14 cellular contexts compared by ENCODE assay signal in the genomic region with DNA sequence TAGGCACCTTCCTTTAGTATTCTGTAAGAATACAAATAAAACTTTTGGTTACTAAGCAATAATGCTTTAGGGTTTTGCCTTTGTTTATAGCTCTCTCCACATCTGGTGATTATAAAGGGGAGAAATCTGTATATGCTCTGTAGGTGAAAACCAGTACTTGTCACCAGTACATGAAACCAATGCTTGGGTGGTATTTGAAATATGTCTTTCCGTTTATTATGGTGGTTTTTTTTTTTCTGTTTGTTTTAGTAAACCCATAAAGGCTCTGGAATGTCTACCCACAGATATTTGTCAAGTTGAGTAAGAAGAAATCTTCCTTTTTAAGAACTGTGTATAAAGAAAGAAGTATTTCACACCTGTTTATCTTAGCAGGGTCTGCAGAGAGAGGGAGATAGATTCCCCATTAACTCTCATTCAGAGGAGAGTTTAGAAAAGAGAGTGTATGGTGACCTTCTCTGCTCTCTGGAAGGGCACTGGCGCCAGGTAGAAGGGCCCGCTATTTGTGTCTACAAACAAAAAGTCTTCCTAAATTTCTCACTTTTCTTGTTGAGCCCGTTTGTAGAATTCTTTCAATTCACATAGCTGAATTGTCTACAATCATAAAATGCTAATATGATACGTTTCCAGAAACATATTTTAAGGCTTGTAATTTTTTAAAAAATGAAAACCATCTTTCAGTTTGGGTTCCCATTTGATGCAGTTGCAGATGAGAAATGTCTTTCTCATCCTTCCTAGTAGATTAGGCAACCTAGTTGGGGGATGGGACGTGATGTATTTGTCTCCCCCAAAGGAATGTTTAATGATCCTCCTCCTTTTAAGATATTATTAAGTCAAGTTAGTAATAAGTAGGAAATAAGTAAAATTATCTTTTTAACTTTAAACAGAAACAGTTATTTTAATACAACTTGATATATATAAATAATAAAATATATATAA. TPM values are rescaled to one million over a fixed set of nuclear protein-coding genes. Genes with fewer than 3 reads are reported as not detected.
DNase-seq lines count a peak whose midpoint lies in the region; ATAC-seq, FAIRE-seq and TF ChIP-seq lines count a peak whose summit lies in the region.
"Had no signal": no experiment of that assay in that cellular context is flagged by ENCODE, and none has a peak within 500 bp of the region (broad histone marks: within the 10 kb centered on the region; RNA-seq: fewer than 3 reads in every experiment).

No MANE protein-coding gene starts in this region.

- no peak overlapping the region for H3K18ac ChIP-seq in H9 (ENCODE audit: insufficient read length, low read depth, low read length)

- H2BK12ac ChIP-seq in H9 (ENCODE audit: insufficient read length, low read depth, low read length): no peak overlapping the region

- H3K23me2 ChIP-seq in H9 (ENCODE audit: insufficient read length, low read depth, low read length, poor library complexity, severe bottlenecking): no peaks in the 10 kb centered on the region

- no peak overlapping the region for H3K4me3 Mint-ChIP-seq in H9

- H2BK20ac ChIP-seq in H9 (ENCODE audit: low read depth, low read length, poor library complexity, severe bottlenecking): no peak overlapping the region

- WGBS in HepG2 (ENCODE audit: low lambda C conversion rate): 84% methylated on average over 6 of the region's 6 CpGs
- WGBS in right lobe of liver (ENCODE audit: insufficient coverage, low coverage, low lambda C conversion rate, missing lambda C conversion rate): 79% methylated on average over 6 of the region's 6 CpGs
- WGBS in H9 (ENCODE audit: extremely low coverage, insufficient read length, low lambda C conversion rate): no CpG with 5 or more reads among the region's 6 CpGs

- no peak for TF ChIP-seq RAD21 in HepG2 (CRISPR knock-in tag; IDR thresholded peaks at IDR 0.05)

- H4K5ac ChIP-seq in H9 (ENCODE audit: insufficient read length, low read depth, low read length): no peak overlapping the region

- H3T11ph ChIP-seq in H9 (ENCODE audit: low read length): no peak overlapping the region

- in situ Hi-C loops in HepG2 (cut with HindIII; ENCODE audit: extremely low pct_ligation_motif_present, low pct_unique_long_range_greater_than_20kb): no loop called here

- no peak for ATAC-seq in HepG2
- ATAC-seq in right lobe of liver: no peak
- ATAC-seq in left colon: peak; percentile 28
- ATAC-seq in HG02884 (IDR thresholded peaks at IDR 0.05; ENCODE audit: unreplicated experiment): no peak
- ATAC-seq: GM12878 had no signal

- BruUV-seq in HepG2 (replicated peaks; lab: Mats Ljungman, UMichigan): no TSS peak

- TF ChIP-seq EP300 in HepG2 (IDR thresholded peaks at IDR 0.05; ENCODE audit: low read depth in 2 of 2, low read length in 2 of 2) (no peak), HepG2 (CRISPR knock-in tag; IDR thresholded peaks at IDR 0.05; ENCODE audit: borderline replicate concordance) (no peak)

- H3K4me3 ChIP-seq in HepG2 (replicated peaks in 1 of 3; ENCODE audit: insufficient read depth in 1 of 3, low read depth in 2 of 3, low read length in 3 of 3): no peak overlapping the region
- no peak overlapping the region for H3K4me3 ChIP-seq in right lobe of liver
- no peak overlapping the region for H3K4me3 ChIP-seq in ascending aorta
- no peak overlapping the region for H3K4me3 ChIP-seq in vagina
- H3K4me3 ChIP-seq: BLaER1, GM12878 had no signal

- H3K9me3 Mint-ChIP-seq in H9: peaks cover 0 to 5% of the 10 kb centered on the region in 2 experiments; a peak in 1 of 5 replicates

- H3K79me2 ChIP-seq in HepG2 (ENCODE audit: insufficient read depth, low read length): no peaks in the 10 kb centered on the region
- no peaks in the 10 kb centered on the region for H3K79me2 ChIP-seq in H9 (ENCODE audit: insufficient read depth, low read length)

- H3K27ac Mint-ChIP-seq in H9: no peak overlapping the region; a peak in 1 of 7 replicates

- H2BK5ac ChIP-seq in H9 (ENCODE audit: insufficient read length, low read length): no peak overlapping the region

- FAIRE-seq in HepG2 (lab: Jason Lieb, UNC): no peak
- FAIRE-seq: GM12878, TTC549 had no signal

- H3K4me2 ChIP-seq in HepG2 (ENCODE audit: low read depth, low read length) (no peak overlapping the region), H9 (ENCODE audit: insufficient read depth, insufficient read length, low read length) (no peak overlapping the region)
- H3K4me2 ChIP-seq: BLaER1 had no signal

- H3K79me1 ChIP-seq in H9 (ENCODE audit: insufficient read depth, low read depth, low read length, poor library complexity, severe bottlenecking): no peaks in the 10 kb centered on the region

- H2BK120ac ChIP-seq in H9 (ENCODE audit: low read depth, low read length, poor library complexity, severe bottlenecking): no peak overlapping the region

- H2AK5ac ChIP-seq in H9 (ENCODE audit: insufficient read length, low read length): no peak overlapping the region

- H3K27ac ChIP-seq in HepG2 (ENCODE audit: extremely low read length, insufficient read depth, low read length) (no peak overlapping the region), right lobe of liver (no peak overlapping the region), ascending aorta (peak overlapping the region; percentile 16 to 34), vagina (peak overlapping the region; percentile 27), H9 (ENCODE audit: insufficient read length, low read depth, low read length) (no peak overlapping the region)
- H3K27ac ChIP-seq: BLaER1 had no signal

- peaks cover 0 to 10% (median 8%) of the 10 kb centered on the region in 3 experiments; a peak in 2 of 7 replicates for H3K36me3 Mint-ChIP-seq in H9 (ENCODE audit: insufficient read depth in 1 of 3, low read depth in 3 of 3)

- no peak overlapping the region for H2BK15ac ChIP-seq in H9 (ENCODE audit: low read depth, low read length)

- H3K9me3 ChIP-seq in HepG2 (ENCODE audit: low read length) (no peaks in the 10 kb centered on the region), right lobe of liver (no peaks in the 10 kb centered on the region), ascending aorta (no peaks in the 10 kb centered on the region), vagina (no peaks in the 10 kb centered on the region), H9 (ENCODE audit: control insufficient read depth, low read depth, low read length) (no peaks in the 10 kb centered on the region)

- intact Hi-C loops in HepG2 (cut with micrococcal nuclease; ENCODE audit: unreplicated experiment): no loop called here
- intact Hi-C loops in right lobe of liver (cut with DNase I): no loop called here
- intact Hi-C loops in ascending aorta (cut with DNase I): no loop called here
- intact Hi-C loops in left colon (cut with DNase I, micrococcal nuclease): no loop called here
- intact Hi-C loops in vagina (cut with DNase I): no loop called here

- TF ChIP-seq POLR2A in HepG2 (IDR thresholded peaks at IDR 0.05; ENCODE audit: insufficient read depth in 1 of 2, low read depth in 2 of 2, low read length in 2 of 2) (no peak), right lobe of liver (IDR thresholded peaks at IDR 0.05) (no peak), vagina (IDR thresholded peaks at IDR 0.05) (no peak)

- H3K9ac ChIP-seq in HepG2 (ENCODE audit: insufficient read depth, low read depth, low read length) (no peak overlapping the region), H9 (ENCODE audit: extremely low read depth, insufficient read length, low read length) (no peak overlapping the region)
- H3K9ac ChIP-seq: BLaER1 had no signal

- H3K14ac ChIP-seq in H9 (ENCODE audit: insufficient read depth, low read length): no peak overlapping the region

- H3K4me1 ChIP-seq in HepG2 (ENCODE audit: insufficient read depth, low read length): peaks cover 7% of the 10 kb centered on the region; the same call in 1 of the 2 replicates
- H3K4me1 ChIP-seq in right lobe of liver: no peaks in the 10 kb centered on the region
- peaks cover 0 to 10% of the 10 kb centered on the region in 2 donors for H3K4me1 ChIP-seq in ascending aorta
- H3K4me1 ChIP-seq in vagina: peaks cover 5% of the 10 kb centered on the region
- no peaks in the 10 kb centered on the region for H3K4me1 ChIP-seq in H9 (ENCODE audit: insufficient read depth, low read length)
- H3K4me1 ChIP-seq: BLaER1 had no signal

- no peaks in the 10 kb centered on the region; the same call in 1 of the 2 replicates for H3K27me3 Mint-ChIP-seq in H9 (ENCODE audit: low read depth)

- no peak overlapping the region for H3K4ac ChIP-seq in H9 (ENCODE audit: low read depth, low read length)

- no peak overlapping the region for H3K56ac ChIP-seq in H9 (ENCODE audit: insufficient read length, low read depth, low read length)

- DNase-seq in HepG2 (ENCODE audit: low spot score) (peak; percentile 37), right lobe of liver (no peak), ascending aorta (ENCODE audit: low spot score in 2 of 2) (no peak), left colon (no peak), vagina (ENCODE audit: extremely low spot score in 2 of 2) (no peak), H9 (no peak), NOMO-1 (lab: John Stamatoyannopoulos, UW; ENCODE audit: unreplicated experiment in 2 of 2) (no peak)
- DNase-seq: effector memory CD4-positive, alpha-beta T cell; NCI-H774; stimulated activated naive CD4-positive, alpha-beta T cell treated with Interleukin-2 at 50 U/mL for 16 hours had no signal

- CTCF ChIA-PET in HepG2 (lab: Yijun Ruan, JAX; ENCODE audit: low intra/inter-chr PET ratio, low total read pairs): no interaction called here

- H3K27me3 ChIP-seq in HepG2 (ENCODE audit: control insufficient read depth in 1 of 2, insufficient read depth in 2 of 2, low read length in 2 of 2) (no peaks in the 10 kb centered on the region), right lobe of liver (no peaks in the 10 kb centered on the region), ascending aorta (no peaks in the 10 kb centered on the region), vagina (no peaks in the 10 kb centered on the region), H9 (ENCODE audit: insufficient read depth, low read length) (no peaks in the 10 kb centered on the region)
- H3K27me3 ChIP-seq: BLaER1 had no signal

- no peak overlapping the region for H4K91ac ChIP-seq in H9 (ENCODE audit: insufficient read length, low read depth, low read length)

- TF ChIP-seq CTCF in HepG2 (CRISPR knock-in tag; IDR thresholded peaks at IDR 0.05) (no peak), right lobe of liver (IDR thresholded peaks at IDR 0.05) (no peak), ascending aorta (IDR thresholded peaks at IDR 0.05) (no peak), vagina (IDR thresholded peaks at IDR 0.05) (no peak), H9 (conservative IDR thresholded peaks at IDR 0.05) (no peak)

- peaks cover 0 to 2% of the 10 kb centered on the region in 2 experiments; a peak in 1 of 4 replicates for H3K4me1 Mint-ChIP-seq in H9

- H4K20me1 ChIP-seq in HepG2 (ENCODE audit: insufficient read depth, low read length) (no peaks in the 10 kb centered on the region), H9 (ENCODE audit: control insufficient read depth, insufficient read depth, insufficient read length) (no peaks in the 10 kb centered on the region)

- POLR2A ChIA-PET in HepG2 (lab: Yijun Ruan, JAX): no interaction called here

- H2AFZ ChIP-seq in HepG2 (ENCODE audit: low read length): no peak overlapping the region
- H2AFZ ChIP-seq in H9 (ENCODE audit: low read length): no peak overlapping the region

- H4K8ac ChIP-seq in H9 (replicated peaks; ENCODE audit: insufficient read length, low read depth, low read length): no peak overlapping the region

- no peak overlapping the region for H3K23ac ChIP-seq in H9 (ENCODE audit: insufficient read length, low read depth, low read length)

- H3K36me3 ChIP-seq in HepG2 (replicated peaks in 1 of 2; ENCODE audit: control insufficient read depth in 1 of 2, insufficient read depth in 2 of 2, low read length in 2 of 2): no peaks in the 10 kb centered on the region
- H3K36me3 ChIP-seq in right lobe of liver: no peaks in the 10 kb centered on the region
- no peaks in the 10 kb centered on the region for H3K36me3 ChIP-seq in ascending aorta
- no peaks in the 10 kb centered on the region for H3K36me3 ChIP-seq in vagina

RNA-seq across cellular contexts. Expression of gene MAP3K20, which starts 33.9 kb away (rescaled TPM):
- total RNA-seq in HepG2 (2016; rRNA removed; fragmentation: Illumina TruSeq; extraction: Trizol): 13.5 and 19.8 TPM in 2 replicates
- total RNA-seq in HepG2 (2016; cell fraction: cytosol; rRNA removed; fragmentation: Illumina TruSeq; extraction: Trizol; ENCODE audit: low read depth): 0.91 and 0.97 TPM in 2 replicates
- total RNA-seq in HepG2 (2016; cell fraction: insoluble cytoplasmic fraction; rRNA removed; fragmentation: Illumina TruSeq; extraction: Trizol): 12.6 and 19.5 TPM in 2 replicates
- 5.3 and 5.9 TPM in 2 replicates for total RNA-seq in HepG2 (2016; cell fraction: membrane; rRNA removed; fragmentation: Illumina TruSeq; extraction: Trizol)
- total RNA-seq in HepG2 (2016; cell fraction: nucleus; rRNA removed; fragmentation: Illumina TruSeq; extraction: Trizol): 9.5 and 10.6 TPM in 2 replicates
- polyA plus RNA-seq in HepG2 (2011; rRNA removed): 3.8 and 5.2 TPM in 2 replicates
- polyA plus RNA-seq in HepG2 (2011; cell fraction: cytosol; rRNA removed): 3.0 and 4.0 TPM in 2 replicates
- polyA plus RNA-seq in HepG2 (2011; cell fraction: nucleus; rRNA removed): 2.1 TPM in 2 replicates
- polyA plus RNA-seq in HepG2 (2012): 4.8 and 7.8 TPM in 2 replicates
- 0.62 and 0.82 TPM in 2 replicates for polyA plus RNA-seq in HepG2 (2016; cell fraction: cytosol; fragmentation: Illumina TruSeq; extraction: Trizol; ENCODE audit: low read depth)
- 13.4 and 14.4 TPM in 2 replicates for polyA plus RNA-seq in HepG2 (2016; cell fraction: insoluble cytoplasmic fraction; fragmentation: Illumina TruSeq; extraction: Trizol; ENCODE audit: low read depth)
- polyA plus RNA-seq in HepG2 (2016; cell fraction: membrane; fragmentation: Illumina TruSeq; extraction: Trizol; ENCODE audit: low read depth): 2.1 and 2.3 TPM in 2 replicates
- 6.9 and 7.5 TPM in 2 replicates for polyA plus RNA-seq in HepG2 (2016; cell fraction: nucleus; fragmentation: Illumina TruSeq; extraction: Trizol; ENCODE audit: insufficient read depth, low read depth)
- 6.7 and 16.9 TPM in 2 replicates for polyA minus RNA-seq in HepG2 (2011; rRNA and poly(A)+ RNA removed; ENCODE audit: low replicate concordance)
- 7.5 and 13.8 TPM in 2 replicates for polyA minus RNA-seq in HepG2 (2011; cell fraction: cytosol; rRNA and poly(A)+ RNA removed)
- 12.4 and 13.6 TPM in 2 replicates for polyA minus RNA-seq in HepG2 (2011; cell fraction: nucleus; rRNA and poly(A)+ RNA removed)
- total RNA-seq in right lobe of liver: 10 to 100 TPM; 16.0 to 36.8 (median 22.0) TPM
- 21.3 TPM for total RNA-seq in ascending aorta
- 10 to 100 TPM in 1 of 2 donors, 1 to 10 TPM in 1; 6.7 to 30.3 TPM for total RNA-seq in left colon
- 59.4 TPM for total RNA-seq in vagina
- 8.7 and 9.2 TPM in 2 replicates for total RNA-seq in H9 (2021)

Comparison
In these comparisons a context has a peak if more than half of its experiments do, and no peak if none do; other contexts are left out.
1. H3K27ac ChIP-seq: peak in ascending aorta (2 of 2) and vagina (single experiment); none in HepG2 (single experiment), right lobe of liver (0 of 3) and H9 (single experiment).